ENCODE assay signal across 16 cellular contexts in the genomic region with DNA sequence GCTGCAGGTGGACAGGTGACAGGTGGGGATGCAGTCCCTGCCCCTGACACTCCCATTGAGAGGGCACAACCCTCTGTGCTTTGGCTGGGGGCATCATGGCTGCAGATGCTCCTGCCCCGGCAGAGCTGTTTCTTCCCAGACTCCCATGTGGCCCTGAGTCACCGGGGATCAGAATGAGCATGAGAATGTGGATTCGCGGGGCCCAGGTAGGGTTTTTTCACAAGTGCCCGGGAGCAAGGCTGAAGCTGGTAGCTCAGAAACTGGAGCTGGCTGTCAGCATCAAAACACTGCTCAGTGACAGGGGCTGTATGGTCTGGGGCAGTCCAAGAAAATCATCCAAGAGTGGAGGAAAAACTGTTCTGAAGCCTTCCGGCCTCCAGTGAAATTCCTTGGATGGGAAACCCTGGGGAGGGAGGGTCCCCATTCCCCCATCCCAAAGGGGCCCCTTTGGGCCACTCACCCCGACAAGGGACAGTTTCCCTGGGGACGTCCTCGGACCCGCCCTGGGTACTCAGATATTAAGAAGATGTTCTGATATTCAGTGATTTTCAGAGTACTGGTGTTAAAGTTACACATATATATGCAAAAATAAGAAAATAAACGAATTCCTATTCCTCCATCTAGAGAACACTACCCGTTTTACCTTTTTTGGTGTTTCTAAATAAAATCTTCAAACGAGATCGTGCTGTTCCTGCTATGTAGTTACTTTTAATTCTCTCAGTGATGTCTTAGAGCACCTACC.
DNase-seq lines count a peak whose midpoint lies in the region; ATAC-seq and TF ChIP-seq lines count a peak whose summit lies in the region.
"Had no signal": no experiment of that assay in that cellular context is flagged by ENCODE, and none has a peak within 500 bp of the region (broad histone marks: within the 10 kb centered on the region; RNA-seq: fewer than 3 reads in every experiment).

No MANE protein-coding gene starts in this region.

- DNase-seq in left ventricle myocardium inferior (peak; percentile 8), left cardiac atrium (no peak), RWPE2 (ENCODE audit: low spot score) (peak; percentile 59), NCI-H2029 treated with DMSO at 0.1 percent for 48 hours (lab: John Stamatoyannopoulos, UW) (no peak), SHP77 (lab: John Stamatoyannopoulos, UW) (no peak), GF-D8 (lab: John Stamatoyannopoulos, UW) (no peak)
- DNase-seq: activated CD8-positive, alpha-beta memory T cell treated with anti-CD3 and anti-CD28 coated beads for 24 hours; activated naive CD4-positive, alpha-beta T cell treated with anti-CD3 and anti-CD28 coated beads, Interleukin-2, amount 50 U/mL, for 16 hours; central memory CD4-positive, alpha-beta T cell; EL; naive B cell; NCI-H2081 treated with DMSO at 0.1 percent for 48 hours; SJCRH30 had no signal

- H3K4me1 ChIP-seq in left ventricle myocardium inferior (peaks cover 10% of the 10 kb centered on the region), RWPE2 (ENCODE audit: insufficient read depth, poor library complexity, severe bottlenecking) (no peaks in the 10 kb centered on the region), iPS-18a (ENCODE audit: control insufficient read depth, low read depth, low read length) (peaks cover 13% of the 10 kb centered on the region)
- H3K4me1 ChIP-seq: SJCRH30 had no signal

- TF ChIP-seq CTCF in left ventricle myocardium inferior (IDR thresholded peaks at IDR 0.05; ENCODE audit: borderline replicate concordance) (no peak), RWPE2 (IDR thresholded peaks at IDR 0.05; ENCODE audit: poor library complexity, severe bottlenecking) (no peak)

- H3K27me3 ChIP-seq in left ventricle myocardium inferior (ENCODE audit: low read depth) (peaks cover 45% of the 10 kb centered on the region), RWPE2 (ENCODE audit: insufficient read depth, poor library complexity, severe bottlenecking) (peaks cover 36% of the 10 kb centered on the region), iPS-18a (ENCODE audit: control insufficient read depth, insufficient read depth, low read length) (peaks cover 29% of the 10 kb centered on the region)
- H3K27me3 ChIP-seq: SJCRH30 had no signal

- H3K9me3 ChIP-seq in left ventricle myocardium inferior (replicated peaks) (no peaks in the 10 kb centered on the region), RWPE2 (ENCODE audit: severe bottlenecking) (no peaks in the 10 kb centered on the region), iPS-18a (ENCODE audit: control insufficient read depth, low read depth, low read length) (no peaks in the 10 kb centered on the region)
- H3K9me3 ChIP-seq: SJCRH30, tibial artery had no signal

- intact Hi-C loops in left ventricle myocardium inferior (cut with micrococcal nuclease) (no loop called here), left cardiac atrium (cut with DNase I) (loop anchor here (10.0 kb wide), 3 partner anchors 169 to 479 kb away; no protein-coding TSS in a partner anchor)

- ATAC-seq in left cardiac atrium (no peak), RWPE2 (ENCODE audit: low read depth) (no peak), GM21529 (IDR thresholded peaks at IDR 0.05; ENCODE audit: unreplicated experiment) (no peak)

- H3K27ac ChIP-seq in left ventricle myocardium inferior (replicated peaks) (no peak overlapping the region), RWPE2 (ENCODE audit: poor library complexity, severe bottlenecking) (no peak overlapping the region), iPS-18a (ENCODE audit: low read length) (no peak overlapping the region)
- H3K27ac ChIP-seq: SJCRH30, tibial artery had no signal

- H3K36me3 ChIP-seq in left ventricle myocardium inferior (no peaks in the 10 kb centered on the region), RWPE2 (ENCODE audit: low read depth) (no peaks in the 10 kb centered on the region), iPS-18a (ENCODE audit: control insufficient read depth, low read depth, low read length) (no peaks in the 10 kb centered on the region)
- H3K36me3 ChIP-seq: SJCRH30, tibial artery had no signal

- no peak overlapping the region for H3K4me3 ChIP-seq in left ventricle myocardium inferior
- H3K4me3 ChIP-seq in RWPE2 (ENCODE audit: severe bottlenecking): no peak overlapping the region
- peak overlapping the region; percentile 18 for H3K4me3 ChIP-seq in iPS-18a (ENCODE audit: low read length)
- H3K4me3 ChIP-seq: SJCRH30, tibial artery had no signal

- no peak overlapping the region for H3K9ac ChIP-seq in iPS-18a (ENCODE audit: low read length)

Comparison
In these comparisons a context has a peak if more than half of its experiments do, and no peak if none do; other contexts are left out.
1. DNase-seq: peak in left ventricle myocardium inferior (single experiment) and RWPE2 (single experiment); none in left cardiac atrium (single experiment), NCI-H2029 treated with DMSO at 0.1 percent for 48 hours (single experiment), SHP77 (0 of 2) and GF-D8 (single experiment).